Comparison of ENCODE assay signal across 10 cellular contexts in genomic region chr11:110447897-110448522, GRCh38. TPM values are rescaled to one million over a fixed set of nuclear protein-coding genes. Genes with fewer than 3 reads are reported as not detected.
DNase-seq lines count a peak whose midpoint lies in the region; ATAC-seq, FAIRE-seq and TF ChIP-seq lines count a peak whose summit lies in the region.
"Had no signal": no experiment of that assay in that cellular context is flagged by ENCODE, and none has a peak within 500 bp of the region (broad histone marks: within the 10 kb centered on the region; RNA-seq: fewer than 3 reads in every experiment).

No MANE protein-coding gene starts in this region.

- TF ChIP-seq CTCF in C4-2B (conservative IDR thresholded peaks at IDR 0.05) (peak; percentile 87), astrocyte (IDR thresholded peaks at IDR 0.05; ENCODE audit: insufficient read depth, low read depth, low read length) (peak; percentile 17), right lobe of liver (IDR thresholded peaks at IDR 0.05) (peak; percentile 42 to 55 (median 53)), natural killer cell (IDR thresholded peaks at IDR 0.05) (no peak)

- H3K4me3 ChIP-seq in astrocyte (ENCODE audit: insufficient read depth, low read depth, low read length) (no peak overlapping the region), right lobe of liver (no peak overlapping the region)

- H3K4me3 Mint-ChIP-seq in astrocyte (ENCODE audit: unreplicated experiment) (no peak overlapping the region), natural killer cell (no peak overlapping the region)
- H3K4me3 Mint-ChIP-seq: activated naive CD8-positive, alpha-beta T cell treated with anti-CD3 and anti-CD28 coated beads, Interleukin-2, amount 10 ng/mL, durations not matched to agents 7 days and 5 days; immature natural killer cell had no signal

- H3K27ac Mint-ChIP-seq in astrocyte (ENCODE audit: unreplicated experiment) (no peak overlapping the region), natural killer cell (no peak overlapping the region)
- H3K27ac Mint-ChIP-seq: activated naive CD8-positive, alpha-beta T cell treated with anti-CD3 and anti-CD28 coated beads, Interleukin-2, amount 10 ng/mL, durations not matched to agents 7 days and 5 days; immature natural killer cell had no signal

- H3K27ac ChIP-seq in C4-2B: no peak overlapping the region
- no peak overlapping the region for H3K27ac ChIP-seq in astrocyte (ENCODE audit: low read depth, low read length)
- H3K27ac ChIP-seq in right lobe of liver: no peak overlapping the region

- intact Hi-C loops in right lobe of liver (cut with DNase I): no loop called here
- intact Hi-C loops in natural killer cell (cut with micrococcal nuclease): no loop called here

- H3K4me2 ChIP-seq in astrocyte (ENCODE audit: low read length): no peak overlapping the region

- 69% methylated on average over 5 of the region's 5 CpGs for WGBS in right lobe of liver (ENCODE audit: insufficient coverage, low coverage, low lambda C conversion rate, missing lambda C conversion rate)

- H3K9ac ChIP-seq in astrocyte (ENCODE audit: low read length): no peak overlapping the region

- no peak overlapping the region for H2AFZ ChIP-seq in astrocyte (ENCODE audit: low read depth, low read length)

- H3K9me3 Mint-ChIP-seq in astrocyte (ENCODE audit: unreplicated experiment) (no peaks in the 10 kb centered on the region), natural killer cell (no peaks in the 10 kb centered on the region)
- H3K9me3 Mint-ChIP-seq: immature natural killer cell had no signal

- no peaks in the 10 kb centered on the region for H3K4me1 Mint-ChIP-seq in astrocyte (ENCODE audit: low read depth, unreplicated experiment)
- H3K4me1 Mint-ChIP-seq in natural killer cell: peaks cover 30 to 42% of the 10 kb centered on the region in 2 donors

- H3K9me3 ChIP-seq in astrocyte (ENCODE audit: insufficient read depth, low read depth, low read length) (no peaks in the 10 kb centered on the region), right lobe of liver (no peaks in the 10 kb centered on the region)

- no peaks in the 10 kb centered on the region for H3K79me2 ChIP-seq in astrocyte (ENCODE audit: insufficient read depth, low read length)

- TF ChIP-seq POLR2A in right lobe of liver (IDR thresholded peaks at IDR 0.05): no peak

- H3K27me3 ChIP-seq in astrocyte (ENCODE audit: insufficient read depth, low read length) (no peaks in the 10 kb centered on the region), right lobe of liver (no peaks in the 10 kb centered on the region)

- FAIRE-seq in astrocyte (lab: Jason Lieb, UNC): no peak

- DNase-seq in astrocyte (ENCODE audit: low read depth) (no peak), right lobe of liver (no peak), activated T-cell treated with anti-CD3 and anti-CD28 coated beads for 4 hours (no peak), NOMO-1 (lab: John Stamatoyannopoulos, UW; ENCODE audit: unreplicated experiment in 2 of 2) (no peak), natural killer cell (no peak)
- DNase-seq: activated naive CD8-positive, alpha-beta T cell treated with anti-CD3 and anti-CD28 coated beads, Interleukin-2, amount 10 ng/mL, durations not matched to agents 7 days and 5 days; immature natural killer cell had no signal

- H3K36me3 Mint-ChIP-seq in astrocyte (ENCODE audit: low read depth, unreplicated experiment): peaks cover 7% of the 10 kb centered on the region
- H3K36me3 Mint-ChIP-seq in natural killer cell: no peaks in the 10 kb centered on the region

- peaks cover 13% of the 10 kb centered on the region for H4K20me1 ChIP-seq in astrocyte (ENCODE audit: insufficient read depth, low read length)

- peak; percentile 49 for ATAC-seq in GM18517 (IDR thresholded peaks at IDR 0.05; ENCODE audit: unreplicated experiment)
- ATAC-seq in right lobe of liver: peak in 1 of 4 donors; percentile 41
- ATAC-seq in GM21381 (IDR thresholded peaks at IDR 0.05; ENCODE audit: unreplicated experiment): no peak
- no peak for ATAC-seq in natural killer cell

- no peaks in the 10 kb centered on the region for H3K27me3 Mint-ChIP-seq in astrocyte (ENCODE audit: low read depth, unreplicated experiment)
- no peaks in the 10 kb centered on the region for H3K27me3 Mint-ChIP-seq in natural killer cell (ENCODE audit: low read depth in 2 of 2)
- H3K27me3 Mint-ChIP-seq: activated naive CD8-positive, alpha-beta T cell treated with anti-CD3 and anti-CD28 coated beads, Interleukin-2, amount 10 ng/mL, durations not matched to agents 7 days and 5 days had no signal

- H3K36me3 ChIP-seq in astrocyte (ENCODE audit: insufficient read depth, low read length): no peaks in the 10 kb centered on the region
- no peaks in the 10 kb centered on the region for H3K36me3 ChIP-seq in right lobe of liver

- no peaks in the 10 kb centered on the region for H3K4me1 ChIP-seq in astrocyte (ENCODE audit: insufficient read depth, low read length)
- H3K4me1 ChIP-seq in right lobe of liver: no peaks in the 10 kb centered on the region

RNA-seq across cellular contexts. Expression of gene FDX1, which starts 18.3 kb away (rescaled TPM):
- total RNA-seq in astrocyte: 6.8 and 7.1 TPM in 2 replicates
- total RNA-seq in right lobe of liver: 10 to 100 TPM; 20.6 to 42.6 (median 25.1) TPM
- 1 to 10 TPM; 6.7 to 7.9 (median 7.8) TPM for total RNA-seq in natural killer cell
